In genomic region chr9:121995997-121996396, GRCh38 we compare ENCODE assay signal across 21 cellular contexts.
"Had no signal": no experiment of that assay in that cellular context is flagged by ENCODE, and none has a peak within 500 bp of the region (broad histone marks: within the 10 kb centered on the region; RNA-seq: fewer than 3 reads in every experiment).

No MANE protein-coding gene starts in this region.

- H3K27me3 Mint-ChIP-seq: dendritic cell treated with granulocyte-macrophage colony-stimulating factor and Interleukin-4, amounts not matched to agents 40 ng/mL and 50 ng/mL, for 4 days; effector memory CD8-positive, alpha-beta T cell had no signal

- H3K27me3 ChIP-seq: colonic mucosa, dorsolateral prefrontal cortex, esophagus muscularis mucosa, esophagus squamous epithelium, foreskin keratinocyte, gastrocnemius medialis, gastroesophageal sphincter, heart left ventricle, heart right ventricle had no signal

- H3K36me3 ChIP-seq: colonic mucosa, esophagus muscularis mucosa, esophagus squamous epithelium, gastrocnemius medialis, gastroesophageal sphincter, heart left ventricle, heart right ventricle had no signal

- H3K9me3 ChIP-seq: colonic mucosa, esophagus muscularis mucosa, esophagus squamous epithelium, gastrocnemius medialis, gastroesophageal sphincter, heart left ventricle, heart right ventricle had no signal

- H3K4me1 ChIP-seq: colonic mucosa, foreskin keratinocyte had no signal

- H3K27ac Mint-ChIP-seq: dendritic cell treated with granulocyte-macrophage colony-stimulating factor and Interleukin-4, amounts not matched to agents 40 ng/mL and 50 ng/mL, for 4 days; effector memory CD8-positive, alpha-beta T cell had no signal

- H3K4me3 Mint-ChIP-seq: dendritic cell treated with granulocyte-macrophage colony-stimulating factor and Interleukin-4, amounts not matched to agents 40 ng/mL and 50 ng/mL, for 4 days; effector memory CD8-positive, alpha-beta T cell had no signal

- H3K27ac ChIP-seq: colonic mucosa, coronary artery, epithelial cell of prostate, esophagus muscularis mucosa, esophagus squamous epithelium, foreskin keratinocyte, gastroesophageal sphincter, heart left ventricle, heart right ventricle had no signal

- DNase-seq: colonic mucosa; cortex of kidney; dermis blood vessel endothelial cell; dorsolateral prefrontal cortex; effector CD4-positive, alpha-beta T cell; effector CD8-positive, alpha-beta T cell; effector memory CD8-positive, alpha-beta T cell; erythroblast; esophagus squamous epithelium; foreskin fibroblast; foreskin keratinocyte; foreskin melanocyte; gastrocnemius medialis; glutamatergic neuron; heart left ventricle; heart right ventricle had no signal

- H3K9me3 Mint-ChIP-seq: dendritic cell treated with granulocyte-macrophage colony-stimulating factor and Interleukin-4, amounts not matched to agents 40 ng/mL and 50 ng/mL, for 4 days; effector memory CD8-positive, alpha-beta T cell had no signal

- H3K4me3 ChIP-seq: colonic mucosa, coronary artery, dorsolateral prefrontal cortex, esophagus muscularis mucosa, esophagus squamous epithelium, gastrocnemius medialis, gastroesophageal sphincter, heart left ventricle, heart right ventricle had no signal
